ENCODE assay signal across 4 cellular contexts in genomic region chr9:123120953-123121352, GRCh38.
TF ChIP-seq lines count a peak whose summit lies in the region.

No MANE protein-coding gene starts in this region.

TF ChIP-seq in SK-N-SH treated with all-trans-retinoic acid at 6 μM for 48 hours, 23 proteins besides CTCF, POLR2A, EP300 and RAD21:
- TF ChIP-seq RARB (CRISPR knock-in tag; IDR thresholded peaks at IDR 0.05) (no peak), OSR1 (CRISPR knock-in tag; IDR thresholded peaks at IDR 0.05) (no peak), CSRNP3 (CRISPR knock-in tag; IDR thresholded peaks at IDR 0.05) (no peak), BACH2 (CRISPR knock-in tag; IDR thresholded peaks at IDR 0.05; ENCODE audit: borderline replicate concordance) (no peak)

TF ChIP-seq in SK-N-SH, 30 proteins besides CTCF, POLR2A, EP300 and RAD21:
- TF ChIP-seq NRF1 (IDR thresholded peaks at IDR 0.05; ENCODE audit: low read depth, low read length), result no peak
- TF ChIP-seq POLR2AphosphoS5 (IDR thresholded peaks at IDR 0.05; ENCODE audit: low read depth, low read length), result no peak
- no peak for TF ChIP-seq GABPA (IDR thresholded peaks at IDR 0.05; ENCODE audit: low read depth)
- TF ChIP-seq TAF1 (IDR thresholded peaks at IDR 0.05; ENCODE audit: borderline replicate concordance, low read depth, low read length), result no peak
- no peak for TF ChIP-seq MEF2A (IDR thresholded peaks at IDR 0.05; ENCODE audit: borderline replicate concordance, low read depth)
- TF ChIP-seq RCOR1 (IDR thresholded peaks at IDR 0.05; ENCODE audit: low read length), result no peak
- TF ChIP-seq FOXM1 (IDR thresholded peaks at IDR 0.05; ENCODE audit: low read depth), result no peak
- TF ChIP-seq SIN3A (IDR thresholded peaks at IDR 0.05; ENCODE audit: borderline replicate concordance, low read depth, low read length), result no peak
- no peak for TF ChIP-seq USF2 (IDR thresholded peaks at IDR 0.05; ENCODE audit: borderline replicate concordance, low read depth, low read length)
- no peak for TF ChIP-seq MXI1 (IDR thresholded peaks at IDR 0.05; ENCODE audit: low read depth, low read length)
- TF ChIP-seq RFX5 (IDR thresholded peaks at IDR 0.05; ENCODE audit: low read length), result no peak
- no peak for TF ChIP-seq NFIC (IDR thresholded peaks at IDR 0.05; ENCODE audit: borderline replicate concordance)
- TF ChIP-seq CHD2 (IDR thresholded peaks at IDR 0.05; ENCODE audit: low read length, partially characterized antibody), result no peak
- no peak for TF ChIP-seq EZH2phosphoT487 (IDR thresholded peaks at IDR 0.05; ENCODE audit: borderline replicate concordance, low read depth)

TF ChIP-seq in IMR-90, 13 proteins besides CTCF, POLR2A, EP300 and RAD21:
- TF ChIP-seq ELK1 (IDR thresholded peaks at IDR 0.05; ENCODE audit: borderline replicate concordance, low read depth, low read length) (no peak), MAFK (IDR thresholded peaks at IDR 0.05; ENCODE audit: low read depth, low read length) (no peak)

TF ChIP-seq in endothelial cell of umbilical vein, 7 proteins besides CTCF, POLR2A, EP300 and RAD21:
- no peak for TF ChIP-seq JUN (IDR thresholded peaks at IDR 0.05; ENCODE audit: borderline replicate concordance, insufficient read depth, insufficient read length, low read depth)
- no peak for TF ChIP-seq EZH2 (IDR thresholded peaks at IDR 0.05; ENCODE audit: borderline replicate concordance, low read depth, low read length, severe bottlenecking)
- no peak for TF ChIP-seq FOS (IDR thresholded peaks at IDR 0.05; ENCODE audit: borderline replicate concordance, insufficient read depth, low read length)
- no peak for TF ChIP-seq POLR2AphosphoS5 (IDR thresholded peaks at IDR 0.05; ENCODE audit: insufficient read depth, low read depth, low read length)
- no peak for TF ChIP-seq GATA2 (IDR thresholded peaks at IDR 0.05; ENCODE audit: insufficient read depth, insufficient read length, low read depth, low read length)
- TF ChIP-seq MYC (IDR thresholded peaks at IDR 0.05; ENCODE audit: low read depth, low read length), result no peak
